8 cellular contexts compared by ENCODE assay signal in the genomic region with DNA sequence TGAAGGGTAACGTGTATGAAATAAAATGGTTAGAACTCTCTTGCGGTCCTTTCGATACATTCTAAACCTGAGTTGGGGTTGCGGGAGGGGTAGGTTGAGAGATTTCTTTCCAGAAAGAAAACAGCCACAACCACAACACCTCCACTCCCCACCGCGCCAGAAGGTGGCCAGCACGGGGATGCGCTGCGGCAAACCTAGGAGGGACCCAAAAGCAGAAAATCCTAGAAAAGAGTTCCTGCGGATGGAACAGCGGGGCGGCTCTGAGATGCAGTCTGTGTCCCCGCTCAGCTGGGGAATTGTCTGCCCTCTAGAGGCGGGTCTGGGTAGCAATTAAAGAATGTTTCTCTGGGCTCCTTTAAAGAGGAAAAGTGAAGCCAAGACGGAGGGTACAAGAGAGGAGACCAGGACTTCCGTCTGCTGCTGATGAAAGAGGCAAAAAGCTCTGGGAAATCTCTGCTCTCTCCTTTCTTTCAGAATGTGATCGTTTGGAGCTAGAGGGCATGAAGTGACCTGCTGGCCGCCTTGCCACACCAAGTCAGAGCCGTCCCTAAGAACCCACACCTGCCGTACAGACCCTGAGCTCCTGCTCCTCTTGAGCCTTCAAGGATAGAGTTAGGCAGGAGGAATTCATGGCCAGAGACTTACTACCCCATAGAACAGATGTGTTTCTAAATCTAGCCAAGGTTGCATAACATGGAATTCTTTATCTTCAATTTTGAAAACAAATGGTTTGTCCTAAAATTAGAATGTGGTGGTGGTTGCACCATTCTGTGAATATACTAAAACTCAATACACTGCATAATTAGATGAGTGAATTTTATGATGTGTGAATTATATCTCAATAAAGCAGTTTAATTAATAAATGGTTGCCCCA. TPM values are rescaled to one million over a fixed set of nuclear protein-coding genes. Genes with fewer than 3 reads are reported as not detected.
DNase-seq lines count a peak whose midpoint lies in the region; ATAC-seq and TF ChIP-seq lines count a peak whose summit lies in the region.

No MANE protein-coding gene starts in this region.

- H3K9me3 Mint-ChIP-seq in immature natural killer cell = no peaks in the 10 kb centered on the region

- H3K27me3 Mint-ChIP-seq in immature natural killer cell (ENCODE audit: low read depth in 3 of 3) = peaks cover 8 to 21% (median 13%) of the 10 kb centered on the region in 3 donors

- H3K4me3 Mint-ChIP-seq in immature natural killer cell = peak overlapping the region; percentile 79 to 95 (median 83)

- no peak for ATAC-seq in HG03139 (IDR thresholded peaks at IDR 0.05; ENCODE audit: unreplicated experiment)

- H3K27ac Mint-ChIP-seq in immature natural killer cell = peak overlapping the region in 5 of 6 donors; percentile 54 to 88 (median 83)

- in situ Hi-C loops in astrocyte of the spinal cord (cut with HindIII; ENCODE audit: low sequenced_read_pairs) = no loop called here

- peak; percentile 91 for TF ChIP-seq CTCF in astrocyte of the spinal cord (IDR thresholded peaks at IDR 0.05; ENCODE audit: low read depth, low read length)

- DNase-seq in ELR (ENCODE audit: low read depth) = peak; percentile 74
- DNase-seq in GOT3 (lab: John Stamatoyannopoulos, UW) = peak; percentile 25
- peak; percentile 61 for DNase-seq in LoVo (ENCODE audit: low spot score)
- peak; percentile 18 for DNase-seq in T-helper 22 cell (ENCODE audit: low read depth)
- peak; percentile 54 for DNase-seq in astrocyte of the spinal cord (ENCODE audit: low read depth, low spot score)
- peak; percentile 18 to 69 (median 60) for DNase-seq in immature natural killer cell
- peak; percentile 79 for DNase-seq in stimulated activated CD4-positive, alpha-beta T cell treated with anti-CD3 and anti-CD28 coated beads, Interleukin-15, amount 100 ng/mL, for 24 hours

- peaks cover 17 to 30% of the 10 kb centered on the region in 2 donors for H3K4me1 Mint-ChIP-seq in immature natural killer cell

- H3K36me3 Mint-ChIP-seq in immature natural killer cell = no peaks in the 10 kb centered on the region

- H3K4me3 ChIP-seq in astrocyte of the spinal cord (ENCODE audit: low read depth, low read length) = peak overlapping the region; percentile 42

RNA-seq across cellular contexts. Expression of a gene that starts 46.5 kb away (rescaled TPM):
- polyA plus RNA-seq in immature natural killer cell = 10 to 100 TPM; 20.3 to 41.0 (median 34.8) TPM

Comparison
In these comparisons a context has a peak if more than half of its experiments do, and no peak if none do; other contexts are left out.
1. DNase-seq: peak in every context shown above with its lines; median percentile 79 in stimulated activated CD4-positive, alpha-beta T cell treated with anti-CD3 and anti-CD28 coated beads, Interleukin-15, amount 100 ng/mL, for 24 hours; 74 in ELR; 61 in LoVo; 60 in immature natural killer cell; 54 in astrocyte of the spinal cord; 25 in GOT3; 18 in T-helper 22 cell.